Comparison of ENCODE assay signal across 19 cellular contexts in genomic region chr3:139970526-139970925, GRCh38. TPM values are rescaled to one million over a fixed set of nuclear protein-coding genes. Genes with fewer than 3 reads are reported as not detected.
"Had no signal": no experiment of that assay in that cellular context is flagged by ENCODE, and none has a peak within 500 bp of the region (broad histone marks: within the 10 kb centered on the region; RNA-seq: fewer than 3 reads in every experiment).

No MANE protein-coding gene starts in this region.

- H3K4me3 ChIP-seq: colonic mucosa, hepatocyte, psoas muscle, skin epidermis, stomach, thoracic aorta, transverse colon had no signal

- H2AFZ ChIP-seq: hepatocyte had no signal

- H3K4me1 ChIP-seq: colonic mucosa, psoas muscle, stomach, transverse colon had no signal

- ATAC-seq: left cardiac atrium; naive thymus-derived CD4-positive, alpha-beta T cell; psoas muscle; sciatic nerve had no signal

- DNase-seq: colonic mucosa; effector CD4-positive, alpha-beta T cell; foreskin melanocyte; kidney; left cardiac atrium; naive thymus-derived CD4-positive, alpha-beta T cell; nephron progenitor cell; psoas muscle; stimulated activated CD4-positive, alpha-beta T cell treated with anti-CD3 and anti-CD28 coated beads, Interleukin-2, amount 100 ng/mL, for 24 hours; stimulated activated naive CD4-positive, alpha-beta T cell; stomach; substantia nigra; transverse colon had no signal

- H3K36me3 ChIP-seq: colonic mucosa, neutrophil, stomach, thoracic aorta, transverse colon had no signal

- H3K27ac ChIP-seq: colonic mucosa, hepatocyte, neutrophil, psoas muscle, skin epidermis, stomach, thoracic aorta, transverse colon had no signal

- H3K79me2 ChIP-seq: hepatocyte had no signal

- H3K27me3 ChIP-seq: colonic mucosa, hepatocyte, stomach, transverse colon had no signal

- H3K9me3 ChIP-seq: colonic mucosa, neutrophil, psoas muscle, stomach, thoracic aorta, transverse colon had no signal

- FAIRE-seq: kidney had no signal

- H3K4me2 ChIP-seq: hepatocyte had no signal

RNA-seq across cellular contexts. Expression of gene CLSTN2, which starts 35.5 kb away (rescaled TPM):
- total RNA-seq: mononuclear cell had no signal
- polyA plus RNA-seq: naive thymus-derived CD4-positive, alpha-beta T cell had no signal
